16 cellular contexts compared by ENCODE assay signal in the genomic region with DNA sequence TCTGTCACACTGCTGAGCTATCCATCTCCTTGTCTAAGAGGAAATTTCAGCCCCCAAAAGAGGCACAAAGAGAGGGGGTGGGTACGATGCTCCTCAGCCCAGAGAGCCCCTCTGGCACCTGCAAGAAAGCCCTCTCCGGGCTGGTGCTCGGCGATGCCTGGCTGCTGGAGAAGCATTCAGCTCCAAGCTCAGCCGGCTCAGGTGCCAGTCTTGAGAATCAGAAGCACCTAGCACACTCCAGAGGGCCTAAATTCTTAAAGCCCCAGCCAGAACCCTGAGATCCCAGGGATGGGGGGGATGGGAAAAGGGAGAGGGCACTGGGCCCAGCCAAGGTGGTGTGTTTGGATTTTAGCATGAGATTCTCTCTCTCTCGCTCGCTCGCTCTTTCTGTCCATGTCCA. TPM values are rescaled to one million over a fixed set of nuclear protein-coding genes. Genes with fewer than 3 reads are reported as not detected.
A peak's percentile ranks its signal among the peaks of the same experiment; 100 is the strongest.
DNase-seq lines count a peak whose midpoint lies in the region; ATAC-seq and TF ChIP-seq lines count a peak whose summit lies in the region.
"Had no signal": no experiment of that assay in that cellular context is flagged by ENCODE, and none has a peak within 500 bp of the region (broad histone marks: within the 10 kb centered on the region; RNA-seq: fewer than 3 reads in every experiment).

No MANE protein-coding gene starts in this region.

- TF ChIP-seq CTCF in WERI-Rb-1 (IDR thresholded peaks at IDR 0.05; ENCODE audit: low read depth, low read length) (no peak), osteoblast (IDR thresholded peaks at IDR 0.05; ENCODE audit: extremely low read depth, low read depth, low read length) (no peak)

- H2AFZ ChIP-seq in osteoblast (ENCODE audit: low read length), result no peak overlapping the region

- H3K4me3 ChIP-seq in WERI-Rb-1 (ENCODE audit: low read depth, low read length) (no peak overlapping the region), iPS-15b (ENCODE audit: low read depth, low read length) (peak overlapping the region; percentile 13), osteoblast (ENCODE audit: insufficient read depth, low read length) (no peak overlapping the region)
- H3K4me3 ChIP-seq: BLaER1 treated with 17β-estradiol and CSF1 and Interleukin-3, amounts not matched to agents 10 nM and 100 nM had no signal

- H3K79me2 ChIP-seq in osteoblast (ENCODE audit: insufficient read depth, low read length), result no peaks in the 10 kb centered on the region

- H3K36me3 ChIP-seq in WERI-Rb-1 (peaks cover 25% of the 10 kb centered on the region), iPS-15b (ENCODE audit: control insufficient read depth, insufficient read depth, low read length) (no peaks in the 10 kb centered on the region), osteoblast (ENCODE audit: insufficient read depth, low read length) (no peaks in the 10 kb centered on the region)
- H3K36me3 ChIP-seq: BLaER1 treated with 17β-estradiol and CSF1 and Interleukin-3, amounts not matched to agents 10 nM and 100 nM had no signal

- no peak overlapping the region for H3K4me2 ChIP-seq in osteoblast (ENCODE audit: insufficient read depth, low read length)
- H3K4me2 ChIP-seq: BLaER1 treated with 17β-estradiol and CSF1 and Interleukin-3, amounts not matched to agents 10 nM and 100 nM had no signal

- H3K4me1 ChIP-seq in iPS-15b (ENCODE audit: control insufficient read depth, insufficient read depth, low read length) (peaks cover 7% of the 10 kb centered on the region), osteoblast (ENCODE audit: insufficient read depth, low read length) (no peaks in the 10 kb centered on the region)

- ATAC-seq in GM19395 (IDR thresholded peaks at IDR 0.05; ENCODE audit: unreplicated experiment), result no peak

- H3K27me3 ChIP-seq in WERI-Rb-1 (ENCODE audit: insufficient read depth, low read depth, severe bottlenecking) (no peaks in the 10 kb centered on the region), iPS-15b (ENCODE audit: control insufficient read depth, insufficient read depth, low read length) (peaks cover 68% of the 10 kb centered on the region), osteoblast (ENCODE audit: insufficient read depth, low read length) (peaks cover 38% of the 10 kb centered on the region)

- no peaks in the 10 kb centered on the region for H4K20me1 ChIP-seq in osteoblast (ENCODE audit: insufficient read depth, low read length)

- H3K9me3 ChIP-seq in WERI-Rb-1 (ENCODE audit: severe bottlenecking) (no peaks in the 10 kb centered on the region), iPS-15b (ENCODE audit: control insufficient read depth, insufficient read depth, low read length) (no peaks in the 10 kb centered on the region), osteoblast (ENCODE audit: low read depth, low read length) (no peaks in the 10 kb centered on the region)

- H3K9ac ChIP-seq in iPS-15b (ENCODE audit: low read depth, low read length), result no peak overlapping the region
- H3K9ac ChIP-seq: BLaER1 treated with 17β-estradiol and CSF1 and Interleukin-3, amounts not matched to agents 10 nM and 100 nM had no signal

- peak; percentile 50 for DNase-seq in NCI-H82 (lab: John Stamatoyannopoulos, UW)
- no peak for DNase-seq in NCI-H82 treated with DMSO at 0.1 percent for 48 hours (lab: John Stamatoyannopoulos, UW; ENCODE audit: unreplicated experiment)
- no peak for DNase-seq in WERI-Rb-1
- DNase-seq in osteoblast (ENCODE audit: insufficient read length, low spot score, missing footprints), result peak; percentile 57
- DNase-seq in NCI-H1048 (lab: John Stamatoyannopoulos, UW), result no peak
- DNase-seq in UCSD-AML1 (lab: John Stamatoyannopoulos, UW; ENCODE audit: unreplicated experiment), result no peak
- DNase-seq: ACHN; CD4-positive, CD25-positive, alpha-beta regulatory T cell; DMS53; GOT3; H9 had no signal

- H3K27ac ChIP-seq in WERI-Rb-1 (peak overlapping the region; percentile 26; the same call in 1 of the 2 replicates), osteoblast (ENCODE audit: low read depth, low read length) (no peak overlapping the region)
- H3K27ac ChIP-seq: BLaER1 treated with 17β-estradiol and CSF1 and Interleukin-3, amounts not matched to agents 10 nM and 100 nM had no signal

RNA-seq across cellular contexts. Expression of a gene that starts 2.9 kb away (rescaled TPM):
- total RNA-seq in osteoblast, result not detected in 2 replicates
- total RNA-seq: A172; CD4-positive, CD25-positive, alpha-beta regulatory T cell; HT-29 had no signal

Comparison
In these comparisons a context has a peak if more than half of its experiments do, and no peak if none do; other contexts are left out.
1. DNase-seq: peak in NCI-H82 (single experiment) and osteoblast (single experiment); none in NCI-H82 treated with DMSO at 0.1 percent for 48 hours (single experiment), WERI-Rb-1 (single experiment), NCI-H1048 (single experiment) and UCSD-AML1 (single experiment).